ENCODE assay signal across 7 cellular contexts in the genomic region with DNA sequence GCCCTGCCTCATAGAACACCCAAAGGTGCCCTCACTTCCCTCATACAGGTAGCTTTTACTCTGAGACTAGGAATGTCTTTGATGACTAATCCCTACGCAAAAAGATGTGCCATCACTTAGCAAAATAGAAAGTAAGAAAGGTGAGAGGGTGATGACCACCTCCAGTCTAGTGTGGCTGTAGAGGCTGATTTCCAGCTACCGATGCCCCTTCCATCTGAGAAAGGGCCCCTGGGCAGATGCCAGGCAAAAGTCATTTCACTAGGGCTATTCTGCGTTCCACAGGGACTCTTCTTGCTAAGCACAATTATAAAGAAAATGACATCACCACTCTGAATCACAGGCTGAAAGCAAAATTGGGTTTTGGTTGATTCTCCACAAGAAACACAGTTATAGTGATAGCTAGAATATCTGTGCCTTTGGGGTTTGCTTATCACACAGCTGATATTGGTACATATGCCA.
DNase-seq lines count a peak whose midpoint lies in the region; ATAC-seq, FAIRE-seq and TF ChIP-seq lines count a peak whose summit lies in the region.

No MANE protein-coding gene starts in this region.

- no peaks in the 10 kb centered on the region for H3K27me3 Mint-ChIP-seq in IgD-negative memory B cell

- peak; percentile 59 to 71 for DNase-seq in activated naive CD4-positive, alpha-beta T cell treated with anti-CD3 and anti-CD28 coated beads, Interleukin-2, amount 50 U/mL, for 72 hours (ENCODE audit: low spot score in 2 of 2)
- DNase-seq in stomach (no peak), ACHN (no peak), NCI-H510A treated with DMSO at 0.1 percent for 48 hours (lab: John Stamatoyannopoulos, UW) (no peak), D721Med (ENCODE audit: insufficient read length, low spot score) (no peak)

- FAIRE-seq in D721Med (lab: Jason Lieb, UNC): no peak

- no peak for TF ChIP-seq POLR2A in stomach (IDR thresholded peaks at IDR 0.05)

- no peak for TF ChIP-seq CTCF in stomach (IDR thresholded peaks at IDR 0.05)
- no peak for TF ChIP-seq CTCF in D721Med (IDR thresholded peaks at IDR 0.05; ENCODE audit: insufficient read depth, missing control alignments)

- H3K27ac Mint-ChIP-seq in IgD-negative memory B cell: peak overlapping the region; percentile 81 to 87 (median 86)
- H3K27ac Mint-ChIP-seq in activated naive CD4-positive, alpha-beta T cell treated with anti-CD3 and anti-CD28 coated beads, Interleukin-2, amount 50 U/mL, for 72 hours: peak overlapping the region in 1 of 2 donors; percentile 69

- H3K27ac ChIP-seq in layer of hippocampus (ENCODE audit: low read depth, low read length): peak overlapping the region; percentile 56
- peak overlapping the region in 3 of 5 donors; percentile 74 to 93 (median 88) for H3K27ac ChIP-seq in stomach

- no peaks in the 10 kb centered on the region for H3K9me3 ChIP-seq in stomach

- peak; percentile 77 to 87 for ATAC-seq in activated naive CD4-positive, alpha-beta T cell treated with anti-CD3 and anti-CD28 coated beads, Interleukin-2, amount 50 U/mL, for 72 hours

- peaks cover 3% of the 10 kb centered on the region for H3K36me3 Mint-ChIP-seq in IgD-negative memory B cell
- H3K36me3 Mint-ChIP-seq in activated naive CD4-positive, alpha-beta T cell treated with anti-CD3 and anti-CD28 coated beads, Interleukin-2, amount 50 U/mL, for 72 hours: peaks cover 0 to 12% of the 10 kb centered on the region in 2 donors

- H3K4me1 Mint-ChIP-seq in IgD-negative memory B cell: peaks cover 41 to 70% (median 44%) of the 10 kb centered on the region in 3 donors

- in situ Hi-C loops in ACHN (cut with HindIII; ENCODE audit: low pct_ligation_motif_present, low pct_unique_long_range_greater_than_20kb, low sequenced_read_pairs): no loop called here

- peaks cover 4 to 13% (median 12%) of the 10 kb centered on the region in 4 donors for H3K36me3 ChIP-seq in stomach

- H3K9me3 Mint-ChIP-seq in IgD-negative memory B cell: no peaks in the 10 kb centered on the region
- H3K9me3 Mint-ChIP-seq in activated naive CD4-positive, alpha-beta T cell treated with anti-CD3 and anti-CD28 coated beads, Interleukin-2, amount 50 U/mL, for 72 hours: no peaks in the 10 kb centered on the region

- WGBS in stomach, 5 donors: 42 to 65% (median 63%) methylated on average over 3 of the region's 3 CpGs

- peaks cover 63 to 97% (median 82%) of the 10 kb centered on the region in 4 donors for H3K4me1 ChIP-seq in stomach

- peak overlapping the region in 3 of 4 donors; percentile 6 to 66 (median 28) for H3K4me3 Mint-ChIP-seq in IgD-negative memory B cell

- intact Hi-C loops in stomach (cut with DNase I; ENCODE audit: low total_unique reads): no loop called here

- H3K27me3 ChIP-seq in layer of hippocampus (ENCODE audit: control insufficient read depth, insufficient read depth, low read length): no peaks in the 10 kb centered on the region
- H3K27me3 ChIP-seq in stomach: no peaks in the 10 kb centered on the region

- no peak for TF ChIP-seq EP300 in stomach (IDR thresholded peaks at IDR 0.05)

- no peak overlapping the region for H3K4me3 ChIP-seq in stomach

Comparison
In these comparisons a context has a peak if more than half of its experiments do, and no peak if none do; other contexts are left out.
1. DNase-seq: peak in activated naive CD4-positive, alpha-beta T cell treated with anti-CD3 and anti-CD28 coated beads, Interleukin-2, amount 50 U/mL, for 72 hours (2 of 2); none in stomach (single experiment), ACHN (single experiment), NCI-H510A treated with DMSO at 0.1 percent for 48 hours (single experiment) and D721Med (single experiment).